In the genomic region with DNA sequence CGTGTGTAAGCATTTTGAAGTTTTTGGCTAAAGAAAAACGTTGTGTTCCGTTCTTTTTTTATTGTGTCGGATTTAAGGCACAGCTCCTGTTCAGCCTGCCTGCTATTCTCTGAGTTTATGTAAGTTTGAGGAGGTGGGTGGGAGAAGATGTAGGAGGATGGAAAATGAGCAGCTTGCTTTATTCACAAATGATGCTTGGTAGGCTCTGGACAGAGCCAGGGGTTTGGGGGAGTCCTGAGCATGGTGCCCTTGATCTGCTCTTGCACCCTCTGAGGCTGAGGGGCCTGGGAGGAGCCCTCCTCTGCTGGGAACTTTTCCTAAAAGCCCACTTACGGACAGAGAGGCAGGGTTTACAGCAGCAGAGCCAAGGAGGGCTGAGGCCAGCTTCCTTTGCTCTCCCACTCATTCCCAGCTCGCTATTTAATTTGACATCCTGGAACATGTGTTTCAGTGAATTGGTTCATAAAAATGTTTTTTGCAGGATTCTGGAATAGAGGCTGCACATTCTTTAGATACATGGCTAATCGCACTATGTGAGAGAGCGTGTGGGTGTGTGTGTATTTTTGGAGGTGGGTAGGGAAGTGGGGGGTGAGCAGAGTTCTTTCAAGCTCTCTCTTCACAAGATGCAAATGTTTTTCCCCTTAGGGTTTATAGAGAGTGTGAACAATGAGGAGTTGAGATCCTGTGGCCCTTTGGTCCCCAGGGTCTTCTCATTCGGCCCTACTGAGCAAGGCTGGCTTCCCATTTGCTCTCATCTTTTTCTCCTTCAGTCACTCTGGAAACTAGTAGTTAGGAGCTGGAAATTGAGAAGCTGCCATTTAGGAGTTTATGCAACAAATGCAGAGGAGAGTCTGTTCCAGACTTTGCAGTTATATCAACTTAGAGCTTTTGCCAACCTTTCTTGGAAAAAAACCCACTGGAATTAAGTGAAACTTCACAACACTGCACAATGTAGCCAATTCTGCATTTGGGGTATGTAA, we compare ENCODE assay signal across 9 cellular contexts. TPM values are rescaled to one million over a fixed set of nuclear protein-coding genes. Genes with fewer than 3 reads are reported as not detected.
DNase-seq lines count a peak whose midpoint lies in the region; ATAC-seq and TF ChIP-seq lines count a peak whose summit lies in the region.
"Had no signal": no experiment of that assay in that cellular context is flagged by ENCODE, and none has a peak within 500 bp of the region (broad histone marks: within the 10 kb centered on the region; RNA-seq: fewer than 3 reads in every experiment).

No MANE protein-coding gene starts in this region.

- peak; percentile 53 for ATAC-seq in GM19328 (IDR thresholded peaks at IDR 0.05; ENCODE audit: unreplicated experiment)
- peak; percentile 55 for ATAC-seq in HG03342 (IDR thresholded peaks at IDR 0.05; ENCODE audit: unreplicated experiment)

- H3K9me3 ChIP-seq in BLaER1 treated with 17β-estradiol and CSF1 and Interleukin-3, amounts not matched to agents 10 nM and 100 nM (replicated peaks in 1 of 11): no peaks in the 10 kb centered on the region
- no peaks in the 10 kb centered on the region for H3K9me3 ChIP-seq in colonic mucosa

- H3K36me3 ChIP-seq in BLaER1 treated with 17β-estradiol and CSF1 and Interleukin-3, amounts not matched to agents 10 nM and 100 nM: peaks cover 0 to 80% (median 21%) of the 10 kb centered on the region in 11 experiments; a peak in 15 of 22 replicates
- H3K36me3 ChIP-seq in colonic mucosa (no peaks in the 10 kb centered on the region), H7 (replicated peaks; ENCODE audit: control insufficient read depth, insufficient read depth, low read length) (no peaks in the 10 kb centered on the region)

- DNase-seq in colonic mucosa (no peak), nucleus accumbens (lab: John Stamatoyannopoulos, UW) (peak in 30 of 56 donors; percentile 4 to 76 (median 50)), NCI-H82 treated with DMSO at 0.1 percent for 48 hours (lab: John Stamatoyannopoulos, UW; ENCODE audit: unreplicated experiment) (no peak), GF-D8 (lab: John Stamatoyannopoulos, UW) (no peak), H7 (no peak)

- peak overlapping the region in 5 of 10 experiments; percentile 23 to 50 (median 29); a peak in 8 of 20 replicates for H3K4me3 ChIP-seq in BLaER1 treated with 17β-estradiol and CSF1 and Interleukin-3, amounts not matched to agents 10 nM and 100 nM
- H3K4me3 ChIP-seq in colonic mucosa (no peak overlapping the region), H7 (ENCODE audit: insufficient read depth, low read depth, low read length) (no peak overlapping the region)

- peak overlapping the region in 8 of 11 experiments; percentile 6 to 93 (median 39); a peak in 14 of 22 replicates for H3K27ac ChIP-seq in BLaER1 treated with 17β-estradiol and CSF1 and Interleukin-3, amounts not matched to agents 10 nM and 100 nM
- peak overlapping the region; percentile 24 for H3K27ac ChIP-seq in colonic mucosa
- H3K27ac ChIP-seq: HL-60 had no signal

- peak overlapping the region; percentile 67 to 99 (median 96) for H3K4me2 ChIP-seq in BLaER1 treated with 17β-estradiol and CSF1 and Interleukin-3, amounts not matched to agents 10 nM and 100 nM

- H3K4me1 ChIP-seq in BLaER1 treated with 17β-estradiol and CSF1 and Interleukin-3, amounts not matched to agents 10 nM and 100 nM: peaks cover 64 to 100% (median 92%) of the 10 kb centered on the region in 10 experiments
- H3K4me1 ChIP-seq in colonic mucosa: no peaks in the 10 kb centered on the region

- H3K9ac ChIP-seq in BLaER1 treated with 17β-estradiol and CSF1 and Interleukin-3, amounts not matched to agents 10 nM and 100 nM: peak overlapping the region in 9 of 11 experiments; percentile 15 to 69 (median 52); a peak in 15 of 22 replicates
- no peak overlapping the region for H3K9ac ChIP-seq in colonic mucosa (ENCODE audit: low read depth in 2 of 2, low read length in 2 of 2)

- intact Hi-C loops in colonic mucosa (cut with DNase I): no loop called here

- no peak for TF ChIP-seq CTCF in colonic mucosa (IDR thresholded peaks at IDR 0.05)

- peaks cover 20 to 100% (median 86%) of the 10 kb centered on the region in 11 experiments; a peak in 21 of 22 replicates for H4K20me1 ChIP-seq in BLaER1 treated with 17β-estradiol and CSF1 and Interleukin-3, amounts not matched to agents 10 nM and 100 nM

- H3K27me3 ChIP-seq in BLaER1 treated with 17β-estradiol and CSF1 and Interleukin-3, amounts not matched to agents 10 nM and 100 nM: no peaks in the 10 kb centered on the region
- H3K27me3 ChIP-seq in colonic mucosa: no peaks in the 10 kb centered on the region
- no peaks in the 10 kb centered on the region for H3K27me3 ChIP-seq in H7 (ENCODE audit: control insufficient read depth, insufficient read depth, low read length)

RNA-seq across cellular contexts. Expression of a gene that starts 32.1 kb away (rescaled TPM):
- total RNA-seq in colonic mucosa: 1 to 10 TPM; 4.8 to 6.2 TPM
- total RNA-seq in H7 (2014; rRNA removed; shearing (Covaris generic)): 19.6 and 25.5 TPM in 2 replicates

Comparison
In these comparisons a context has a peak if more than half of its experiments do, and no peak if none do; other contexts are left out.
1. H3K9ac ChIP-seq: peak in BLaER1 treated with 17β-estradiol and CSF1 and Interleukin-3, amounts not matched to agents 10 nM and 100 nM (9 of 11); none in colonic mucosa (0 of 2).
2. DNase-seq: peak in nucleus accumbens (30 of 56); none in colonic mucosa (single experiment), NCI-H82 treated with DMSO at 0.1 percent for 48 hours (single experiment), GF-D8 (single experiment) and H7 (single experiment).